Comparison of ENCODE assay signal across 22 cellular contexts in the genomic region with DNA sequence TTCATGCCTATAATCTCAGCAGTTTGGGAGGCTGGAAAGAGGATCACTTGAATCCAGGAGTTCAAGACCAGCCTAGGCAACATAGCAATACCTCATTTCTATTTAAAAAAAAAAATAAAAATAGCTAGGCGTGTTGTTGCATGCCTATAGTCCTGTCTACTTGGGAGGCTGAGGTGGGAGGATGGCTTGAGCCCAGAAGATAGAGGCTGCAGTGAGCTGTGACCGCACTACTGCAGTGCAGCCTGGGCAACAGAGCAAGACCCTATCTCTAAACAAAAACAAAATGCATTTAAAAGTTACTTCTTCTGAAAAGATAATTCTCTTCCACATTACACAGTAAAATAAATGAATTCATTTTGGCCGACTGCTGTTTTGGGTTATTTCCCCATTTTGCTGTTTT. TPM values are rescaled to one million over a fixed set of nuclear protein-coding genes. Genes with fewer than 3 reads are reported as not detected.
"Had no signal": no experiment of that assay in that cellular context is flagged by ENCODE, and none has a peak within 500 bp of the region (broad histone marks: within the 10 kb centered on the region; RNA-seq: fewer than 3 reads in every experiment).

No MANE protein-coding gene starts in this region.

- ATAC-seq: gastroesophageal sphincter, left lobe of liver, psoas muscle, right lobe of liver had no signal

- H3K4me3 Mint-ChIP-seq: mesothelial cell of epicardium, nephron progenitor cell had no signal

- DNase-seq: colonic mucosa; dermis blood vessel endothelial cell; esophagus squamous epithelium; foreskin fibroblast; glutamatergic neuron; islet precursor cell; nephron progenitor cell; psoas muscle; retina; right lobe of liver; stimulated activated CD4-positive, alpha-beta T cell treated with anti-CD3 and anti-CD28 coated beads, Interleukin-15, amount 100 ng/mL, for 24 hours; stimulated activated CD4-positive, alpha-beta T cell treated with anti-CD3 and anti-CD28 coated beads, Interleukin-1b, Interleukin-23, amount 100 ng/mL, for 48 hours; stimulated activated CD4-positive, alpha-beta T cell treated with anti-CD3 and anti-CD28 coated beads, Interleukin-4, amount 100 ng/mL, for 24 hours; stimulated activated naive CD4-positive, alpha-beta T cell treated with Interleukin-2 at 50 U/mL for 16 hours; thyroid gland; upper lobe of left lung; uterus had no signal

- H3K9me3 ChIP-seq: colonic mucosa, esophagus squamous epithelium, gastroesophageal sphincter, psoas muscle, right lobe of liver, thyroid gland, upper lobe of left lung, uterus had no signal

- H3K4me1 Mint-ChIP-seq: mesothelial cell of epicardium, nephron progenitor cell had no signal

- H3K9me3 Mint-ChIP-seq: mesothelial cell of epicardium, nephron progenitor cell had no signal

- H3K4me3 ChIP-seq: colonic mucosa, esophagus squamous epithelium, gastroesophageal sphincter, psoas muscle, right lobe of liver, thyroid gland, upper lobe of left lung, uterus had no signal

- H3K36me3 ChIP-seq: colonic mucosa, esophagus squamous epithelium, gastroesophageal sphincter, right lobe of liver, thyroid gland, upper lobe of left lung, uterus had no signal

- H3K36me3 Mint-ChIP-seq: mesothelial cell of epicardium had no signal

- H3K27ac ChIP-seq: colonic mucosa, esophagus squamous epithelium, gastroesophageal sphincter, psoas muscle, right lobe of liver, thyroid gland, uterus had no signal

- H3K27ac Mint-ChIP-seq: mesothelial cell of epicardium, nephron progenitor cell had no signal

- H3K4me1 ChIP-seq: colonic mucosa, esophagus squamous epithelium, gastroesophageal sphincter, psoas muscle, right lobe of liver, thyroid gland, upper lobe of left lung, uterus had no signal

- H3K27me3 ChIP-seq: colonic mucosa, esophagus squamous epithelium, gastroesophageal sphincter, right lobe of liver, thyroid gland, upper lobe of left lung, uterus had no signal

RNA-seq across cellular contexts. Expression of a gene that starts 22.9 kb away (rescaled TPM):
- total RNA-seq: dermis blood vessel endothelial cell, epithelial cell of proximal tubule, myocyte had no signal
